8 cellular contexts compared by ENCODE assay signal in the genomic region with DNA sequence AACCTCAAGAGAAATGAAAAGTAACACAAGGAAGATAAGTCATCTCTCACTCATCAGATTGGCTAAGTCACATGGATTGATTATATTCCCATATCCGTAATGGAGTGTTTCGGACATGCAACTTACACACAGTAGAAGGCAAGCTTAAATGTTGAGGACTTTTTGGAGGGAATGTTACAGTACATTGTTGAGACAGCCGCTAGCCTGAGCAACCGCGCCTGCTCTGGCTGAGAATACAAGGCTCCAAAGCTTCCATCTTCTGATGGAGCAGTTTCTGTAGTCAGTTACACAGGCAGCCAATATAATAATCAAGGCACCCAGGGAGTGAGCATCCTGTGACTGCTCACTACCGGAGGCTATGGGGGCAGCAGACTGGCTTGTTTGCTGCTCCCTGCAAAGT. TPM values are rescaled to one million over a fixed set of nuclear protein-coding genes. Genes with fewer than 3 reads are reported as not detected.
A peak's percentile ranks its signal among the peaks of the same experiment; 100 is the strongest.
DNase-seq lines count a peak whose midpoint lies in the region; ATAC-seq and TF ChIP-seq lines count a peak whose summit lies in the region.

No MANE protein-coding gene starts in this region.

- no peaks in the 10 kb centered on the region for H3K36me3 ChIP-seq in gastroesophageal sphincter

- TF ChIP-seq CTCF in gastroesophageal sphincter (IDR thresholded peaks at IDR 0.05): no peak

- WGBS in gastroesophageal sphincter (ENCODE audit: low coverage in 1 of 2), 2 donors: 36 to 48% methylated on average over 5 to 6 of the region's 6 CpGs

- H3K27me3 Mint-ChIP-seq in T-helper 17 cell: no peaks in the 10 kb centered on the region
- peaks cover 8 to 23% of the 10 kb centered on the region in 2 donors for H3K27me3 Mint-ChIP-seq in stimulated activated naive B cell treated with anti-CD40 and anti-IgM and Interleukin-4, amounts not matched to agents 10 μg/mL and 1 μg/mL and 100 μg/mL, for 72 hours

- H3K27me3 ChIP-seq in gastroesophageal sphincter: peaks cover 2% of the 10 kb centered on the region

- TF ChIP-seq POLR2A in gastroesophageal sphincter (IDR thresholded peaks at IDR 0.05): no peak

- peaks cover 0 to 34% (median 4%) of the 10 kb centered on the region in 3 donors for H3K4me1 ChIP-seq in gastroesophageal sphincter

- peak overlapping the region; percentile 67 to 97 for H3K4me3 ChIP-seq in gastroesophageal sphincter

- peak overlapping the region in 3 of 4 donors; percentile 87 to 91 (median 87) for H3K27ac ChIP-seq in gastroesophageal sphincter

- TF ChIP-seq EP300 in gastroesophageal sphincter (IDR thresholded peaks at IDR 0.05): no peak

- peak overlapping the region; percentile 94 for H3K4me3 Mint-ChIP-seq in T-helper 17 cell
- H3K4me3 Mint-ChIP-seq in stimulated activated naive B cell treated with anti-CD40 and anti-IgM and Interleukin-4, amounts not matched to agents 10 μg/mL and 1 μg/mL and 100 μg/mL, for 72 hours: peak overlapping the region; percentile 82 to 86

- H3K9me3 ChIP-seq in T-helper 17 cell (ENCODE audit: control insufficient read depth, low read length, poor library complexity, severe bottlenecking) (no peaks in the 10 kb centered on the region), gastroesophageal sphincter (no peaks in the 10 kb centered on the region)

- ATAC-seq in T-helper 17 cell (no peak), gastroesophageal sphincter (no peak), GM19463 (IDR thresholded peaks at IDR 0.05; ENCODE audit: unreplicated experiment) (no peak)
- ATAC-seq in stimulated activated naive B cell treated with anti-CD40 and anti-IgM and Interleukin-4, amounts not matched to agents 10 μg/mL and 1 μg/mL and 100 μg/mL, for 72 hours (replicated peaks): no peak

- no peaks in the 10 kb centered on the region for H3K9me3 Mint-ChIP-seq in stimulated activated naive B cell treated with anti-CD40 and anti-IgM and Interleukin-4, amounts not matched to agents 10 μg/mL and 1 μg/mL and 100 μg/mL, for 72 hours

- H3K27ac Mint-ChIP-seq in T-helper 17 cell: peak overlapping the region; percentile 92
- no peak overlapping the region for H3K27ac Mint-ChIP-seq in stimulated activated naive B cell treated with anti-CD40 and anti-IgM and Interleukin-4, amounts not matched to agents 10 μg/mL and 1 μg/mL and 100 μg/mL, for 72 hours

- DNase-seq in NCI-H82 (lab: John Stamatoyannopoulos, UW) (peak; percentile 31), NCI-H82 treated with DMSO at 0.1 percent for 48 hours (lab: John Stamatoyannopoulos, UW; ENCODE audit: unreplicated experiment) (no peak), T-helper 17 cell (no peak), pons (ENCODE audit: low spot score) (no peak), NK-92 (lab: John Stamatoyannopoulos, UW; ENCODE audit: unreplicated experiment) (no peak)
- no peak for DNase-seq in stimulated activated naive B cell treated with anti-CD40 and anti-IgM and Interleukin-4, amounts not matched to agents 10 μg/mL and 1 μg/mL and 100 μg/mL, for 72 hours

- H3K36me3 Mint-ChIP-seq in T-helper 17 cell (ENCODE audit: low read depth): peaks cover 2% of the 10 kb centered on the region
- H3K36me3 Mint-ChIP-seq in stimulated activated naive B cell treated with anti-CD40 and anti-IgM and Interleukin-4, amounts not matched to agents 10 μg/mL and 1 μg/mL and 100 μg/mL, for 72 hours: no peaks in the 10 kb centered on the region

- H3K4me1 Mint-ChIP-seq in T-helper 17 cell: peaks cover 18% of the 10 kb centered on the region
- peaks cover 9 to 22% of the 10 kb centered on the region in 2 donors for H3K4me1 Mint-ChIP-seq in stimulated activated naive B cell treated with anti-CD40 and anti-IgM and Interleukin-4, amounts not matched to agents 10 μg/mL and 1 μg/mL and 100 μg/mL, for 72 hours

RNA-seq across cellular contexts. Expression of gene CRYL1, which starts 1.0 kb away (rescaled TPM):
- total RNA-seq in T-helper 17 cell (10 to 100 TPM; 17.1 to 18.1 TPM), gastroesophageal sphincter (10 to 100 TPM; 45.9 to 55.9 (median 47.0) TPM)

RNA-seq across cellular contexts. Expression of gene IFT88, which starts 40.3 kb away (rescaled TPM):
- 1 to 10 TPM; 7.0 to 9.3 TPM for total RNA-seq in T-helper 17 cell
- total RNA-seq in gastroesophageal sphincter: 10 to 100 TPM in 3 of 4 donors, 1 to 10 TPM in 1; 9.1 to 21.2 (median 13.2) TPM
